In genomic region chr2:202778217-202778616, GRCh38 we compare ENCODE assay signal across 1 cellular context.
TF ChIP-seq lines count a peak whose summit lies in the region.

No MANE protein-coding gene starts in this region.

TF ChIP-seq in HepG2, 621 proteins besides CTCF, POLR2A, EP300 and RAD21 (continued from another document):
- TF ChIP-seq FOXO4 (CRISPR knock-in tag; conservative IDR thresholded peaks at IDR 0.05), result no peak
- TF ChIP-seq ZBTB7B (CRISPR knock-in tag; IDR thresholded peaks at IDR 0.05), result no peak
- no peak for TF ChIP-seq RBM22 (optimal IDR thresholded peaks at IDR 0.05; ENCODE audit: low read length)
- TF ChIP-seq, protein P1, sequence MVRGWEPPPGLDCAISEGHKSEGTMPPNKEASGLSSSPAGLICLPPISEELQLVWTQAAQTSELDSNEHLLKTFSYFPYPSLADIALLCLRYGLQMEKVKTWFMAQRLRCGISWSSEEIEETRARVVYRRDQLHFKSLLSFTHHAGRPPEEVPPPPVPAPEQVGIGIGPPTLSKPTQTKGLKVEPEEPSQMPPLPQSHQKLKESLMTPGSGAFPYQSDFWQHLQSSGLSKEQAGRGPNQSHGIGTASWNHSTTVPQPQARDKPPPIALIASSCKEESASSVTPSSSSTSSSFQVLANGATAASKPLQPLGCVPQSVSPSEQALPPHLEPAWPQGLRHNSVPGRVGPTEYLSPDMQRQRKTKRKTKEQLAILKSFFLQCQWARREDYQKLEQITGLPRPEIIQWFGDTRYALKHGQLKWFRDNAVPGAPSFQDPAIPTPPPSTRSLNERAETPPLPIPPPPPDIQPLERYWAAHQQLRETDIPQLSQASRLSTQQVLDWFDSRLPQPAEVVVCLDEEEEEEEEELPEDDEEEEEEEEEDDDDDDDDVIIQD (CRISPR knock-in tag; IDR thresholded peaks at IDR 0.05; ENCODE audit: low read depth), result no peak
- no peak for TF ChIP-seq THAP8 (CRISPR knock-in tag; IDR thresholded peaks at IDR 0.05; ENCODE audit: borderline replicate concordance)
- TF ChIP-seq MAFF (IDR thresholded peaks at IDR 0.05; ENCODE audit: low read depth, low read length), result peak; percentile 72
